ENCODE assay signal across 18 cellular contexts in the genomic region with DNA sequence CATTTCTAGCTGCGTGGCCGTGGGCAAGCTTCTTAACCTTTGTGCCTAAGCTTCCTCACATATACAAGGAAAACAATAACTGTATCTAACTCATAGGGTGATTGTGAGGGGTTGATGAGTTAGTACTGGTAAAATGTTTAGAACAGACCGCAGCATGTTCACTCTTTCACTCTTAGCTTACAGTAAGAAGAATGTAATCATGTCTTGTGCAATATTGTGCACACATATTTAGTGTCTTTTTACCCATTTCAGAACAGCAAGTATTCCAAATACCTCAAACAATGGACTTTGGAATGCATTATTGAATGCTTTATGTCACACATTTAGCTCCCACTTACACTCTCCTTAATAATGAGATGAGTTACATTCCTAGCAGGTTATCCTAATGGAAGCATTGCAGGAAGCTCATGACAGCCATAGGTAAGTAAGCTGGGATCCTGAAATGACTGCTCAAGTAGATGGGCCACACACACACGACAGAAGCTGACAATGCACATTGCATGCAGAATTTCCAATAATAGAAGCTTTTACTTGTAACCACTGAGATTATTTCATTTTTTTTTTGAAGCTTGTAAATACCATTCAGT.
DNase-seq lines count a peak whose midpoint lies in the region; ATAC-seq, FAIRE-seq and TF ChIP-seq lines count a peak whose summit lies in the region.
"Had no signal": no experiment of that assay in that cellular context is flagged by ENCODE, and none has a peak within 500 bp of the region (broad histone marks: within the 10 kb centered on the region; RNA-seq: fewer than 3 reads in every experiment).

No MANE protein-coding gene starts in this region.

- H3K9ac ChIP-seq in HepG2 (ENCODE audit: insufficient read depth, low read depth, low read length), result no peak overlapping the region

- H3K27me3 ChIP-seq in HepG2 (ENCODE audit: control insufficient read depth in 1 of 2, insufficient read depth in 2 of 2, low read length in 2 of 2) (no peaks in the 10 kb centered on the region; a peak in 1 of 5 replicates), right lobe of liver (no peaks in the 10 kb centered on the region), gastroesophageal sphincter (peaks cover 4% of the 10 kb centered on the region), ovary (no peaks in the 10 kb centered on the region)

- TF ChIP-seq EP300 in HepG2 (IDR thresholded peaks at IDR 0.05; ENCODE audit: low read depth in 2 of 2, low read length in 2 of 2) (no peak), HepG2 (CRISPR knock-in tag; IDR thresholded peaks at IDR 0.05; ENCODE audit: borderline replicate concordance) (no peak), gastroesophageal sphincter (IDR thresholded peaks at IDR 0.05) (no peak), ovary (IDR thresholded peaks at IDR 0.05) (no peak)

- H3K36me3 ChIP-seq in HepG2 (replicated peaks in 1 of 2; ENCODE audit: control insufficient read depth in 1 of 2, insufficient read depth in 2 of 2, low read length in 2 of 2) (no peaks in the 10 kb centered on the region), right lobe of liver (no peaks in the 10 kb centered on the region), gastroesophageal sphincter (no peaks in the 10 kb centered on the region), ovary (no peaks in the 10 kb centered on the region)
- H3K36me3 ChIP-seq: HAP-1 had no signal

- no peak for ATAC-seq in HepG2
- ATAC-seq in right lobe of liver, result no peak
- no peak for ATAC-seq in GM18517 (IDR thresholded peaks at IDR 0.05; ENCODE audit: unreplicated experiment)
- ATAC-seq in gastroesophageal sphincter, result no peak

- H4K20me1 ChIP-seq in HepG2 (ENCODE audit: insufficient read depth, low read length), result no peaks in the 10 kb centered on the region

- FAIRE-seq in HepG2 (lab: Jason Lieb, UNC), result no peak
- FAIRE-seq: G401.6, GM12891, GM19239, H1 had no signal

- no peak for TF ChIP-seq POLR2A in HepG2 (IDR thresholded peaks at IDR 0.05; ENCODE audit: insufficient read depth in 1 of 2, low read depth in 2 of 2, low read length in 2 of 2)
- no peak for TF ChIP-seq POLR2A in right lobe of liver (IDR thresholded peaks at IDR 0.05)
- no peak for TF ChIP-seq POLR2A in gastroesophageal sphincter (IDR thresholded peaks at IDR 0.05)
- TF ChIP-seq POLR2A in ovary (IDR thresholded peaks at IDR 0.05), result no peak

- no peaks in the 10 kb centered on the region for H3K4me1 ChIP-seq in HepG2 (ENCODE audit: insufficient read depth, low read length)
- no peaks in the 10 kb centered on the region for H3K4me1 ChIP-seq in right lobe of liver
- no peaks in the 10 kb centered on the region for H3K4me1 ChIP-seq in gastroesophageal sphincter
- H3K4me1 ChIP-seq in ovary (ENCODE audit: insufficient read depth), result peaks cover 19% of the 10 kb centered on the region

- WGBS in HepG2 (ENCODE audit: low lambda C conversion rate), result 8% methylated on average over 4 of the region's 4 CpGs
- 45% methylated on average over 4 of the region's 4 CpGs for WGBS in right lobe of liver (ENCODE audit: insufficient coverage, low coverage, low lambda C conversion rate, missing lambda C conversion rate)
- 47 to 70% methylated on average over 3 to 4 of the region's 4 CpGs for WGBS in gastroesophageal sphincter (ENCODE audit: low coverage in 1 of 2), 2 donors
- 19 to 52% (median 19%) methylated on average over 4 of the region's 4 CpGs for WGBS in ovary, 3 donors

- DNase-seq in HepG2 (ENCODE audit: low spot score), result no peak
- no peak for DNase-seq in right lobe of liver
- peak; percentile 4 for DNase-seq in choroid plexus epithelial cell (ENCODE audit: low read depth)
- peak; percentile 2 to 14 for DNase-seq in foreskin fibroblast
- no peak for DNase-seq in ovary
- DNase-seq in NCI-H526 treated with DMSO at 0.1 percent for 48 hours (lab: John Stamatoyannopoulos, UW), result no peak
- DNase-seq: CD4-positive, alpha-beta memory T cell; DMS79; EL had no signal

- H3K27ac ChIP-seq in HepG2 (ENCODE audit: extremely low read length, insufficient read depth, low read length) (no peak overlapping the region), right lobe of liver (no peak overlapping the region), gastroesophageal sphincter (no peak overlapping the region), ovary (no peak overlapping the region)
- H3K27ac ChIP-seq: 22Rv1, C4-2B had no signal

- no peak for TF ChIP-seq RAD21 in HepG2 (CRISPR knock-in tag; IDR thresholded peaks at IDR 0.05)

- POLR2A ChIA-PET in HepG2 (lab: Yijun Ruan, JAX), result no interaction called here

- no peaks in the 10 kb centered on the region for H3K79me2 ChIP-seq in HepG2 (ENCODE audit: insufficient read depth, low read length)

- H3K9me3 ChIP-seq in HepG2 (ENCODE audit: low read length) (no peaks in the 10 kb centered on the region), right lobe of liver (no peaks in the 10 kb centered on the region), gastroesophageal sphincter (no peaks in the 10 kb centered on the region), ovary (no peaks in the 10 kb centered on the region)

- CTCF ChIA-PET in HepG2 (lab: Yijun Ruan, JAX; ENCODE audit: low intra/inter-chr PET ratio, low total read pairs), result no interaction called here

- no peak overlapping the region for H2AFZ ChIP-seq in HepG2 (ENCODE audit: low read length)

- BruUV-seq in HepG2 (replicated peaks; lab: Mats Ljungman, UMichigan), result no TSS peak

- no peak overlapping the region for H3K4me2 ChIP-seq in HepG2 (ENCODE audit: low read depth, low read length)

- in situ Hi-C loops in HepG2 (cut with HindIII; ENCODE audit: extremely low pct_ligation_motif_present, low pct_unique_long_range_greater_than_20kb), result no loop called here

- no peak for TF ChIP-seq CTCF in HepG2 (CRISPR knock-in tag; IDR thresholded peaks at IDR 0.05)
- TF ChIP-seq CTCF in right lobe of liver (IDR thresholded peaks at IDR 0.05), result no peak
- TF ChIP-seq CTCF in choroid plexus epithelial cell (conservative IDR thresholded peaks at IDR 0.05; ENCODE audit: low read depth, low read length), result no peak
- TF ChIP-seq CTCF in foreskin fibroblast (IDR thresholded peaks at IDR 0.05; ENCODE audit: low read depth, low read length), result no peak
- no peak for TF ChIP-seq CTCF in gastroesophageal sphincter (IDR thresholded peaks at IDR 0.05)
- no peak for TF ChIP-seq CTCF in ovary (IDR thresholded peaks at IDR 0.05)

- H3K4me3 ChIP-seq in HepG2 (replicated peaks in 1 of 3; ENCODE audit: insufficient read depth in 1 of 3, low read depth in 2 of 3, low read length in 3 of 3), result no peak overlapping the region
- H3K4me3 ChIP-seq in right lobe of liver, result no peak overlapping the region
- no peak overlapping the region for H3K4me3 ChIP-seq in choroid plexus epithelial cell (ENCODE audit: low read depth, low read length)
- H3K4me3 ChIP-seq in foreskin fibroblast (ENCODE audit: low read depth in 1 of 2, low read length in 2 of 2), result no peak overlapping the region
- H3K4me3 ChIP-seq in gastroesophageal sphincter, result no peak overlapping the region
- no peak overlapping the region for H3K4me3 ChIP-seq in ovary
- H3K4me3 ChIP-seq: HAP-1 had no signal

- intact Hi-C loops in HepG2 (cut with micrococcal nuclease; ENCODE audit: unreplicated experiment) (no loop called here), right lobe of liver (cut with DNase I) (no loop called here), ovary (cut with DNase I) (no loop called here)

TF ChIP-seq in HepG2, 621 proteins besides CTCF, POLR2A, EP300 and RAD21:
- TF ChIP-seq HOXA7 (CRISPR knock-in tag; IDR thresholded peaks at IDR 0.05), result no peak
- TF ChIP-seq CEBPB (IDR thresholded peaks at IDR 0.05; ENCODE audit: borderline replicate concordance, low read depth, low read length), result peak; percentile 42; the same call in 1 of the 2 replicates
- no peak for TF ChIP-seq KLF9 (CRISPR knock-in tag; IDR thresholded peaks at IDR 0.05; ENCODE audit: low read depth)
- no peak for TF ChIP-seq ZNF775 (CRISPR knock-in tag; IDR thresholded peaks at IDR 0.05; ENCODE audit: borderline replicate concordance)
- no peak for TF ChIP-seq ZNF24 (IDR thresholded peaks at IDR 0.05)

Comparison
In these comparisons a context has a peak if more than half of its experiments do, and no peak if none do; other contexts are left out.
1. DNase-seq: peak in choroid plexus epithelial cell (single experiment) and foreskin fibroblast (2 of 2); none in HepG2 (single experiment), right lobe of liver (0 of 3), ovary (0 of 5) and NCI-H526 treated with DMSO at 0.1 percent for 48 hours (single experiment).